In the genomic region with DNA sequence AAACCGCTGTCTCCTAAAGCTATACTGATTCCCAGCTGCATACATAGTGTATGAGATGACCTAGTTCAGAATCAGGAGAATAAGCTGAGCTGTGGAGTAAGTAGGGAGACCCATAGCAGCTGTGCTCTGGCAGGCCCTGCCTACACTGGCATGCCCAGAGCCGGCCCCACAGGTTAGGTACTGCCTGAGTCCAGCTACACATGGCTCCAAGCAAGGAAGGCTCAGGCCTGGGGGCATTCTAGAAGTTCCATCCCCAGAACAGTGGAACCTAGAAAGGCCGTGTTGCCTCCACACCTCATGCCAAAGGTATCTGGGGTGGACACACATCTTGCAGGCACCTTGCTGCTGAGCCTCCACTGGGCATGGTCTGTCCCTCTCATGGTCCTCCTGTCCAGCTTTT, we compare ENCODE assay signal across 26 cellular contexts.
"Had no signal": no experiment of that assay in that cellular context is flagged by ENCODE, and none has a peak within 500 bp of the region (broad histone marks: within the 10 kb centered on the region; RNA-seq: fewer than 3 reads in every experiment).

No MANE protein-coding gene starts in this region.

- H3K4me1 ChIP-seq: left ventricle myocardium inferior had no signal

- ATAC-seq: activated T-cell treated with anti-CD3 and anti-CD28 coated beads, Interleukin-2, amount 50 U/mL, for 4 hours; activated T-helper 17 cell treated with anti-CD3 and anti-CD28 coated beads, Interleukin-2, amount 50 U/mL, for 72 hours; naive thymus-derived CD4-positive, alpha-beta T cell had no signal

- H3K36me3 ChIP-seq: brain microvascular endothelial cell, neural progenitor cell had no signal

- FAIRE-seq: astrocyte, endometrium, frontal cortex, islet of Langerhans had no signal

- H2AFZ ChIP-seq: neural progenitor cell had no signal

- H3K9me3 ChIP-seq: left ventricle myocardium inferior, thoracic aorta, upper lobe of left lung, vagina had no signal

- H3K27ac ChIP-seq: brain microvascular endothelial cell, left ventricle myocardium inferior, neural progenitor cell, thoracic aorta, vagina, WERI-Rb-1 had no signal

- H3K9ac ChIP-seq: neural progenitor cell had no signal

- H3K4me3 ChIP-seq: left ventricle myocardium inferior, lung, neural progenitor cell, thoracic aorta, upper lobe of left lung, vagina had no signal

- DNase-seq: activated CD4-positive, alpha-beta memory T cell treated with anti-CD3 and anti-CD28 coated beads, Interleukin-2, amount 10 ng/mL, durations not matched to agents 7 days and 5 days; activated CD4-positive, alpha-beta T cell treated with anti-CD3 and anti-CD28 coated beads, Interleukin-2, amount 10 ng/mL, durations not matched to agents 24 days and 14 days; activated CD4-positive, CD25-positive, alpha-beta regulatory T cell treated with anti-CD3 and anti-CD28 coated beads, Interleukin-2, amount 50 U/mL, for 72 hours; activated gamma-delta T cell treated with Interleukin-2 at 50 U/mL for 16 hours; activated naive CD4-positive, alpha-beta T cell treated with anti-CD3 and anti-CD28 coated beads, Interleukin-2, amount 50 U/mL, for 16 hours; activated T-cell treated with anti-CD3 and anti-CD28 coated beads, Interleukin-2, amount 50 U/mL, for 4 hours; amniotic stem cell; brain microvascular endothelial cell; effector CD4-positive, alpha-beta T cell; left ventricle myocardium inferior; naive thymus-derived CD4-positive, alpha-beta T cell; right cardiac atrium; stimulated activated CD4-positive, alpha-beta T cell treated with anti-CD3 and anti-CD28 coated beads, Interleukin-2, amount 100 ng/mL, for 48 hours; stimulated activated naive CD4-positive, alpha-beta T cell treated with Interleukin-2 at 50 U/mL for 16 hours; T-helper 1 cell; WERI-Rb-1 had no signal

- H3K27me3 ChIP-seq: brain microvascular endothelial cell, neural progenitor cell, upper lobe of left lung, vagina had no signal
